In genomic region chr2:121346886-121347285, GRCh38 we compare ENCODE assay signal across 17 cellular contexts.
A peak's percentile ranks its signal among the peaks of the same experiment; 100 is the strongest.
DNase-seq lines count a peak whose midpoint lies in the region; ATAC-seq and TF ChIP-seq lines count a peak whose summit lies in the region.
"Had no signal": no experiment of that assay in that cellular context is flagged by ENCODE, and none has a peak within 500 bp of the region (broad histone marks: within the 10 kb centered on the region; RNA-seq: fewer than 3 reads in every experiment).

No MANE protein-coding gene starts in this region.

- peaks cover 8% of the 10 kb centered on the region for H3K4me1 ChIP-seq in mammary epithelial cell (ENCODE audit: insufficient read depth, low read length)
- H3K4me1 ChIP-seq: BLaER1 had no signal

- H3K9ac ChIP-seq in mammary epithelial cell (ENCODE audit: insufficient read depth, low read length): no peak overlapping the region
- H3K9ac ChIP-seq: BLaER1 had no signal

- no TSS peak for BruUV-seq in mammary epithelial cell (replicated peaks; lab: Mats Ljungman, UMichigan)

- no peaks in the 10 kb centered on the region for H3K4me1 Mint-ChIP-seq in activated naive CD8-positive, alpha-beta T cell treated with anti-CD3 and anti-CD28 coated beads, Interleukin-2, amount 50 U/mL, for 24 hours
- H3K4me1 Mint-ChIP-seq in activated naive CD8-positive, alpha-beta T cell treated with anti-CD3 and anti-CD28 coated beads for 36 hours: no peaks in the 10 kb centered on the region
- H3K4me1 Mint-ChIP-seq: CD8-positive, alpha-beta memory T cell had no signal

- ATAC-seq in activated naive CD8-positive, alpha-beta T cell treated with anti-CD3 and anti-CD28 coated beads, Interleukin-2, amount 50 U/mL, for 24 hours: no peak
- no peak for ATAC-seq in HG03460 (IDR thresholded peaks at IDR 0.05; ENCODE audit: unreplicated experiment)
- ATAC-seq: GM12878 had no signal

- no peaks in the 10 kb centered on the region for H3K79me2 ChIP-seq in mammary epithelial cell (ENCODE audit: insufficient read depth, low read length)

- in situ Hi-C loops in mammary epithelial cell (cut with MboI; ENCODE audit: low sequenced_read_pairs in 2 of 2): loop anchor here in 1 of 2 donors (25.0 kb wide), 1 partner anchor 635 kb away; no protein-coding TSS in a partner anchor

- DNase-seq in activated naive CD8-positive, alpha-beta T cell treated with anti-CD3 and anti-CD28 coated beads, Interleukin-2, amount 50 U/mL, for 24 hours: no peak
- DNase-seq in activated naive CD8-positive, alpha-beta T cell treated with anti-CD3 and anti-CD28 coated beads for 36 hours: no peak
- peak; percentile 74 for DNase-seq in NCI-H2196 treated with DMSO at 0.1 percent for 48 hours (lab: John Stamatoyannopoulos, UW; ENCODE audit: unreplicated experiment)
- DNase-seq in epithelial cell of prostate (ENCODE audit: low read depth, low spot score): no peak
- DNase-seq in mammary epithelial cell: no peak
- no peak for DNase-seq in activated CD4-positive, alpha-beta T cell treated with anti-CD3 and anti-CD28 coated beads, Interleukin-2, amount 50 U/mL, for 48 hours
- DNase-seq in OCI-M2 (lab: John Stamatoyannopoulos, UW; ENCODE audit: unreplicated experiment): no peak
- DNase-seq: CD8-positive, alpha-beta memory T cell; GDM1; H7; NCI-H187 treated with DMSO at 0.1 percent for 48 hours; OCI-M1; SJCRH30; T-helper 2 cell had no signal

- peaks cover 41% of the 10 kb centered on the region for H3K36me3 Mint-ChIP-seq in activated naive CD8-positive, alpha-beta T cell treated with anti-CD3 and anti-CD28 coated beads, Interleukin-2, amount 50 U/mL, for 24 hours (ENCODE audit: low read depth)
- H3K36me3 Mint-ChIP-seq in activated naive CD8-positive, alpha-beta T cell treated with anti-CD3 and anti-CD28 coated beads for 36 hours: peaks cover 14% of the 10 kb centered on the region

- CTCF ChIA-PET in mammary epithelial cell (lab: Charles Lee; ENCODE audit: low non-redundant PET): no interaction called here

- peak overlapping the region; percentile 12 for H3K27ac Mint-ChIP-seq in activated naive CD8-positive, alpha-beta T cell treated with anti-CD3 and anti-CD28 coated beads, Interleukin-2, amount 50 U/mL, for 24 hours
- H3K27ac Mint-ChIP-seq in activated naive CD8-positive, alpha-beta T cell treated with anti-CD3 and anti-CD28 coated beads for 36 hours: no peak overlapping the region

- intact Hi-C loops in mammary epithelial cell (cut with micrococcal nuclease): no loop called here

- H3K9me3 ChIP-seq in mammary epithelial cell (replicated peaks; ENCODE audit: insufficient read depth, low read length): no peaks in the 10 kb centered on the region
- H3K9me3 ChIP-seq: BLaER1, SJCRH30 had no signal

- H3K4me2 ChIP-seq in mammary epithelial cell (ENCODE audit: insufficient read depth, low read depth, low read length): no peak overlapping the region
- H3K4me2 ChIP-seq: BLaER1 had no signal

- no peak overlapping the region for H3K4me3 Mint-ChIP-seq in activated naive CD8-positive, alpha-beta T cell treated with anti-CD3 and anti-CD28 coated beads, Interleukin-2, amount 50 U/mL, for 24 hours
- no peak overlapping the region for H3K4me3 Mint-ChIP-seq in activated naive CD8-positive, alpha-beta T cell treated with anti-CD3 and anti-CD28 coated beads for 36 hours
- H3K4me3 Mint-ChIP-seq: CD8-positive, alpha-beta memory T cell had no signal

- H2AFZ ChIP-seq in mammary epithelial cell (ENCODE audit: low read depth, low read length): no peak overlapping the region

- H3K4me3 ChIP-seq in mammary epithelial cell (replicated peaks in 1 of 3; ENCODE audit: insufficient read depth in 1 of 3, low read depth in 2 of 3, low read length in 3 of 3): no peak overlapping the region
- H3K4me3 ChIP-seq: BLaER1, GM12878, SJCRH30 had no signal

- no peaks in the 10 kb centered on the region for H3K27me3 ChIP-seq in mammary epithelial cell (ENCODE audit: insufficient read depth, low read length)
- H3K27me3 ChIP-seq: BLaER1, SJCRH30 had no signal

- H3K27me3 Mint-ChIP-seq in activated naive CD8-positive, alpha-beta T cell treated with anti-CD3 and anti-CD28 coated beads, Interleukin-2, amount 50 U/mL, for 24 hours: no peaks in the 10 kb centered on the region
- H3K27me3 Mint-ChIP-seq in activated naive CD8-positive, alpha-beta T cell treated with anti-CD3 and anti-CD28 coated beads for 36 hours: no peaks in the 10 kb centered on the region
- H3K27me3 Mint-ChIP-seq: CD8-positive, alpha-beta memory T cell had no signal

- WGBS in mammary epithelial cell (ENCODE audit: low coverage, missing lambda C conversion rate): 89% methylated on average over 8 of the region's 8 CpGs

- no peaks in the 10 kb centered on the region for H3K9me3 Mint-ChIP-seq in activated naive CD8-positive, alpha-beta T cell treated with anti-CD3 and anti-CD28 coated beads, Interleukin-2, amount 50 U/mL, for 24 hours
- H3K9me3 Mint-ChIP-seq in activated naive CD8-positive, alpha-beta T cell treated with anti-CD3 and anti-CD28 coated beads for 36 hours: no peaks in the 10 kb centered on the region
- H3K9me3 Mint-ChIP-seq: CD8-positive, alpha-beta memory T cell had no signal

- peaks cover 3% of the 10 kb centered on the region for H4K20me1 ChIP-seq in mammary epithelial cell (ENCODE audit: insufficient read depth, low read length)
- H4K20me1 ChIP-seq: BLaER1 had no signal

- dilution Hi-C loops in mammary epithelial cell (cut with HindIII; ENCODE audit: low sequenced_read_pairs): loop anchor here (5.0 kb wide), 1 partner anchor 50 kb away; no protein-coding TSS in a partner anchor

- no peak for TF ChIP-seq CTCF in mammary epithelial cell (conservative IDR thresholded peaks at IDR 0.05 in 1 of 2, IDR thresholded peaks at IDR 0.05 in 1 of 2; ENCODE audit: extremely low read depth in 1 of 2, insufficient read depth in 1 of 2, low read depth in 1 of 2, low read length in 2 of 2)

- peaks cover 27% of the 10 kb centered on the region for H3K36me3 ChIP-seq in mammary epithelial cell (ENCODE audit: insufficient read depth, low read length)

- H3K27ac ChIP-seq in epithelial cell of prostate: peak overlapping the region; percentile 50
- H3K27ac ChIP-seq in mammary epithelial cell (ENCODE audit: insufficient read depth, low read depth, low read length): no peak overlapping the region
- H3K27ac ChIP-seq: BLaER1, SJCRH30 had no signal
